Comparison of ENCODE assay signal across 14 cellular contexts in genomic region chr21:28776251-28776650, GRCh38.
DNase-seq lines count a peak whose midpoint lies in the region; ATAC-seq lines count a peak whose summit lies in the region.
"Had no signal": no experiment of that assay in that cellular context is flagged by ENCODE, and none has a peak within 500 bp of the region (broad histone marks: within the 10 kb centered on the region; RNA-seq: fewer than 3 reads in every experiment).

No MANE protein-coding gene starts in this region.

- peaks cover 18% of the 10 kb centered on the region for H3K4me1 Mint-ChIP-seq in activated T-helper 17 cell treated with anti-CD3 and anti-CD28 coated beads, Interleukin-2, amount 50 U/mL, for 72 hours

- H2AFZ ChIP-seq in ACC112 (ENCODE audit: low read length, unreplicated experiment) = no peak overlapping the region

- H3K4me3 ChIP-seq in ACC112 (ENCODE audit: low read depth, low read length) = no peak overlapping the region
- H3K4me3 ChIP-seq: left lung, upper lobe of right lung had no signal

- ATAC-seq in GM19351 (IDR thresholded peaks at IDR 0.05; ENCODE audit: unreplicated experiment) (peak; percentile 61), GM21717 (IDR thresholded peaks at IDR 0.05; ENCODE audit: unreplicated experiment) (no peak), GM21619 (IDR thresholded peaks at IDR 0.05; ENCODE audit: unreplicated experiment) (no peak)
- ATAC-seq in activated T-helper 17 cell treated with anti-CD3 and anti-CD28 coated beads, Interleukin-2, amount 50 U/mL, for 72 hours (replicated peaks) = peak; percentile 92
- ATAC-seq: left lung, upper lobe of right lung had no signal

- H3K36me3 ChIP-seq in ACC112 (ENCODE audit: insufficient read depth, low read length) = no peaks in the 10 kb centered on the region
- H3K36me3 ChIP-seq: left lung, upper lobe of right lung had no signal

- H3K27me3 ChIP-seq in ACC112 (ENCODE audit: insufficient read depth, low read length) = no peaks in the 10 kb centered on the region
- H3K27me3 ChIP-seq: left lung, upper lobe of right lung had no signal

- H3K4me3 Mint-ChIP-seq in activated T-helper 17 cell treated with anti-CD3 and anti-CD28 coated beads, Interleukin-2, amount 50 U/mL, for 72 hours = peak overlapping the region; percentile 50
- H3K4me3 Mint-ChIP-seq: CD4-positive, CD25-positive, alpha-beta regulatory T cell; dendritic cell treated with granulocyte-macrophage colony-stimulating factor and Interleukin-4, amounts not matched to agents 40 ng/mL and 50 ng/mL, for 4 days had no signal

- DNase-seq in non-pigmented ciliary epithelial cell (ENCODE audit: low read depth) (peak; percentile 79), NCI-H2081 (lab: John Stamatoyannopoulos, UW) (no peak), SW480 (ENCODE audit: low spot score) (no peak)
- DNase-seq: activated gamma-delta T cell, left lung, NCI-H1694, upper lobe of right lung had no signal

- peaks cover 7% of the 10 kb centered on the region for H3K36me3 Mint-ChIP-seq in activated T-helper 17 cell treated with anti-CD3 and anti-CD28 coated beads, Interleukin-2, amount 50 U/mL, for 72 hours (ENCODE audit: low read depth)

- no peaks in the 10 kb centered on the region for H3K79me2 ChIP-seq in ACC112 (ENCODE audit: control insufficient read depth, insufficient read depth, low read length, unreplicated experiment)

- H3K27me3 Mint-ChIP-seq in activated T-helper 17 cell treated with anti-CD3 and anti-CD28 coated beads, Interleukin-2, amount 50 U/mL, for 72 hours = no peaks in the 10 kb centered on the region
- H3K27me3 Mint-ChIP-seq: dendritic cell treated with granulocyte-macrophage colony-stimulating factor and Interleukin-4, amounts not matched to agents 40 ng/mL and 50 ng/mL, for 4 days had no signal

- H3K27ac ChIP-seq in ACC112 (ENCODE audit: low read depth, low read length) = peak overlapping the region; percentile 63
- H3K27ac ChIP-seq: left lung, upper lobe of right lung had no signal

- no peak overlapping the region for H3K27ac Mint-ChIP-seq in activated T-helper 17 cell treated with anti-CD3 and anti-CD28 coated beads, Interleukin-2, amount 50 U/mL, for 72 hours
- H3K27ac Mint-ChIP-seq: dendritic cell treated with granulocyte-macrophage colony-stimulating factor and Interleukin-4, amounts not matched to agents 40 ng/mL and 50 ng/mL, for 4 days had no signal

- H3K9me3 Mint-ChIP-seq in activated T-helper 17 cell treated with anti-CD3 and anti-CD28 coated beads, Interleukin-2, amount 50 U/mL, for 72 hours = peaks cover 12% of the 10 kb centered on the region
- H3K9me3 Mint-ChIP-seq: dendritic cell treated with granulocyte-macrophage colony-stimulating factor and Interleukin-4, amounts not matched to agents 40 ng/mL and 50 ng/mL, for 4 days had no signal

- H3K4me1 ChIP-seq in ACC112 (ENCODE audit: control insufficient read depth, insufficient read depth, low read length, unreplicated experiment) = peaks cover 46% of the 10 kb centered on the region
- H3K4me1 ChIP-seq: upper lobe of right lung had no signal

Comparison
In these comparisons a context has a peak if more than half of its experiments do, and no peak if none do; other contexts are left out.
1. ATAC-seq: peak in GM19351 (single experiment) and activated T-helper 17 cell treated with anti-CD3 and anti-CD28 coated beads, Interleukin-2, amount 50 U/mL, for 72 hours (single experiment); none in GM21717 (single experiment) and GM21619 (single experiment).